ENCODE assay signal across 23 cellular contexts in genomic region chr10:128572696-128573095, GRCh38.
"Had no signal": no experiment of that assay in that cellular context is flagged by ENCODE, and none has a peak within 500 bp of the region (broad histone marks: within the 10 kb centered on the region; RNA-seq: fewer than 3 reads in every experiment).

No MANE protein-coding gene starts in this region.

- H3K27ac ChIP-seq: lower lobe of right lung, neutrophil, pancreas, prostate gland, tibial nerve, upper lobe of left lung had no signal

- H3K36me3 ChIP-seq: lower lobe of right lung, neutrophil, pancreas, prostate gland, tibial nerve, upper lobe of left lung had no signal

- H3K27ac Mint-ChIP-seq: naive thymus-derived CD8-positive, alpha-beta T cell; stimulated activated naive B cell treated with anti-CD40 and anti-IgM and Interleukin-4, amounts not matched to agents 10 μg/mL and 1 μg/mL and 100 μg/mL, for 72 hours; stimulated activated naive CD8-positive, alpha-beta T cell treated with anti-CD3 and anti-CD28 coated beads, Interleukin-15, Interleukin-2, amounts not matched to agents 100 ng/mL and 50 ng/mL, for 24 hours had no signal

- H3K9me3 Mint-ChIP-seq: naive thymus-derived CD8-positive, alpha-beta T cell; nephron; stimulated activated naive B cell treated with anti-CD40 and anti-IgM and Interleukin-4, amounts not matched to agents 10 μg/mL and 1 μg/mL and 100 μg/mL, for 72 hours; stimulated activated naive CD8-positive, alpha-beta T cell treated with anti-CD3 and anti-CD28 coated beads, Interleukin-15, Interleukin-2, amounts not matched to agents 100 ng/mL and 50 ng/mL, for 24 hours had no signal

- H3K4me1 Mint-ChIP-seq: naive thymus-derived CD8-positive, alpha-beta T cell; stimulated activated naive B cell treated with anti-CD40 and anti-IgM and Interleukin-4, amounts not matched to agents 10 μg/mL and 1 μg/mL and 100 μg/mL, for 72 hours had no signal

- H3K27me3 Mint-ChIP-seq: stimulated activated naive B cell treated with anti-CD40 and anti-IgM and Interleukin-4, amounts not matched to agents 10 μg/mL and 1 μg/mL and 100 μg/mL, for 72 hours; stimulated activated naive CD8-positive, alpha-beta T cell treated with anti-CD3 and anti-CD28 coated beads, Interleukin-15, Interleukin-2, amounts not matched to agents 100 ng/mL and 50 ng/mL, for 24 hours had no signal

- H3K27me3 ChIP-seq: neutrophil, tibial nerve, upper lobe of left lung had no signal

- ATAC-seq: left cardiac atrium; left lobe of liver; naive thymus-derived CD8-positive, alpha-beta T cell; pancreas; stimulated activated naive B cell treated with anti-CD40 and anti-IgM and Interleukin-4, amounts not matched to agents 10 μg/mL and 1 μg/mL and 100 μg/mL, for 72 hours had no signal

- H3K4me3 ChIP-seq: lower lobe of right lung, pancreas, prostate gland, smooth muscle cell, tibial nerve, upper lobe of left lung had no signal

- H3K4me3 Mint-ChIP-seq: naive thymus-derived CD8-positive, alpha-beta T cell; nephron; neural crest cell; stimulated activated naive B cell treated with anti-CD40 and anti-IgM and Interleukin-4, amounts not matched to agents 10 μg/mL and 1 μg/mL and 100 μg/mL, for 72 hours; stimulated activated naive CD8-positive, alpha-beta T cell treated with anti-CD3 and anti-CD28 coated beads, Interleukin-15, Interleukin-2, amounts not matched to agents 100 ng/mL and 50 ng/mL, for 24 hours had no signal

- H3K4me1 ChIP-seq: lower lobe of right lung, pancreas, tibial nerve, upper lobe of left lung had no signal

- H3K9me3 ChIP-seq: lower lobe of right lung, neutrophil, pancreas, prostate gland, tibial nerve, upper lobe of left lung had no signal

- H3K4me2 ChIP-seq: smooth muscle cell had no signal

- DNase-seq: hippocampal formation; kidney glomerular epithelial cell; left cardiac atrium; lower lobe of right lung; naive thymus-derived CD8-positive, alpha-beta T cell; occipital lobe; pancreas; posterior cingulate gyrus; stimulated activated CD4-positive, alpha-beta T cell treated with anti-CD3 and anti-CD28 coated beads, Interleukin-1b, Interleukin-23, amount 100 ng/mL, for 48 hours; stimulated activated CD4-positive, alpha-beta T cell treated with anti-CD3 and anti-CD28 coated beads, Interleukin-2, amount 100 ng/mL, for 48 hours; stimulated activated CD4-positive, alpha-beta T cell treated with anti-CD3 and anti-CD28 coated beads, Interleukin-4, amount 100 ng/mL, for 4 hours; stimulated activated CD8-positive, alpha-beta memory T cell treated with anti-CD3 and anti-CD28 coated beads, Interleukin-4, amount 100 ng/mL, for 48 hours; stimulated activated naive B cell treated with anti-CD40 and anti-IgM and Interleukin-4, amounts not matched to agents 10 μg/mL and 1 μg/mL and 100 μg/mL, for 72 hours; substantia nigra had no signal

- H3K36me3 Mint-ChIP-seq: naive thymus-derived CD8-positive, alpha-beta T cell had no signal
